Comparison of ENCODE assay signal across 16 cellular contexts in genomic region chr1:201903135-201903534, GRCh38. TPM values are rescaled to one million over a fixed set of nuclear protein-coding genes. Genes with fewer than 3 reads are reported as not detected.
DNase-seq lines count a peak whose midpoint lies in the region; ATAC-seq, FAIRE-seq and TF ChIP-seq lines count a peak whose summit lies in the region.
"Had no signal": no experiment of that assay in that cellular context is flagged by ENCODE, and none has a peak within 500 bp of the region (broad histone marks: within the 10 kb centered on the region; RNA-seq: fewer than 3 reads in every experiment).

No MANE protein-coding gene starts in this region.

- H4K20me1 ChIP-seq in mammary epithelial cell (ENCODE audit: insufficient read depth, low read length), result no peaks in the 10 kb centered on the region

- H3K9ac ChIP-seq in mammary epithelial cell (ENCODE audit: insufficient read depth, low read length), result no peak overlapping the region

- no peaks in the 10 kb centered on the region for H3K36me3 ChIP-seq in breast epithelium
- no peaks in the 10 kb centered on the region for H3K36me3 ChIP-seq in mammary epithelial cell (ENCODE audit: insufficient read depth, low read length)
- peaks cover 0 to 10% of the 10 kb centered on the region in 2 donors for H3K36me3 ChIP-seq in aorta (ENCODE audit: control insufficient read depth in 1 of 2, insufficient read depth in 2 of 2, low read length in 1 of 2)

- FAIRE-seq in GM12892 (lab: Jason Lieb, UNC), result no peak
- FAIRE-seq: TTC549 had no signal

- no peak overlapping the region for H3K4me3 Mint-ChIP-seq in osteocyte (ENCODE audit: unreplicated experiment)
- H3K4me3 Mint-ChIP-seq: stimulated activated naive CD8-positive, alpha-beta T cell treated with anti-CD3 and anti-CD28 coated beads, Interleukin-15, Interleukin-2, amounts not matched to agents 100 ng/mL and 50 ng/mL, for 24 hours had no signal

- peak overlapping the region; percentile 98 for H3K27ac Mint-ChIP-seq in osteocyte (ENCODE audit: unreplicated experiment)
- H3K27ac Mint-ChIP-seq: IgD-negative memory B cell; stimulated activated naive CD8-positive, alpha-beta T cell treated with anti-CD3 and anti-CD28 coated beads, Interleukin-15, Interleukin-2, amounts not matched to agents 100 ng/mL and 50 ng/mL, for 24 hours had no signal

- CTCF ChIA-PET in mammary epithelial cell (lab: Charles Lee; ENCODE audit: low non-redundant PET), result no interaction called here

- H2AFZ ChIP-seq in mammary epithelial cell (ENCODE audit: low read depth, low read length), result no peak overlapping the region

- WGBS in mammary epithelial cell (ENCODE audit: low coverage, missing lambda C conversion rate), result 25% methylated on average over 5 of the region's 5 CpGs
- 0 to 7% methylated on average over 5 of the region's 5 CpGs for WGBS in aorta, 2 donors

- DNase-seq in breast epithelium (ENCODE audit: low spot score in 2 of 2), result peak in 1 of 2 donors; percentile 80
- DNase-seq in mammary epithelial cell, result no peak
- peak; percentile 72 to 84 for DNase-seq in foreskin fibroblast
- DNase-seq in osteocyte (ENCODE audit: extremely low spot score, unreplicated experiment), result no peak
- peak; percentile 86 to 91 for DNase-seq in aorta
- DNase-seq in NCI-H82 treated with DMSO at 0.1 percent for 48 hours (lab: John Stamatoyannopoulos, UW; ENCODE audit: unreplicated experiment), result no peak
- DNase-seq in HuH-7 (ENCODE audit: low spot score), result no peak
- DNase-seq in GM12892 (ENCODE audit: insufficient read length), result no peak
- DNase-seq: cerebellar nuclear complex, hypothalamus, NCI-H2081 treated with DMSO at 0.1 percent for 48 hours, OCI-M1 had no signal

- peaks cover 60% of the 10 kb centered on the region for H3K4me1 Mint-ChIP-seq in osteocyte (ENCODE audit: unreplicated experiment)
- H3K4me1 Mint-ChIP-seq: IgD-negative memory B cell had no signal

- H3K27ac ChIP-seq in breast epithelium (peak overlapping the region; percentile 89 to 97), mammary epithelial cell (ENCODE audit: insufficient read depth, low read depth, low read length) (no peak overlapping the region), aorta (ENCODE audit: low read depth in 1 of 2, low read length in 2 of 2) (peak overlapping the region; percentile 94 to 99)
- H3K27ac ChIP-seq: 22Rv1 had no signal

- peak; percentile 85 for ATAC-seq in aorta (ENCODE audit: low FRiP score)

- H3K4me2 ChIP-seq in mammary epithelial cell (ENCODE audit: insufficient read depth, low read depth, low read length), result no peak overlapping the region

- H3K4me1 ChIP-seq in breast epithelium, result peaks cover 0 to 22% of the 10 kb centered on the region in 2 donors
- H3K4me1 ChIP-seq in mammary epithelial cell (ENCODE audit: insufficient read depth, low read length), result peaks cover 25% of the 10 kb centered on the region
- peaks cover 7% of the 10 kb centered on the region in 2 donors for H3K4me1 ChIP-seq in aorta (ENCODE audit: control insufficient read depth in 1 of 2, insufficient read depth in 2 of 2, low read length in 2 of 2)

- dilution Hi-C loops in mammary epithelial cell (cut with HindIII; ENCODE audit: low sequenced_read_pairs), result no loop called here

- no peak for TF ChIP-seq CTCF in breast epithelium (IDR thresholded peaks at IDR 0.05)
- TF ChIP-seq CTCF in mammary epithelial cell (conservative IDR thresholded peaks at IDR 0.05 in 1 of 2, IDR thresholded peaks at IDR 0.05 in 1 of 2; ENCODE audit: extremely low read depth in 1 of 2, insufficient read depth in 1 of 2, low read depth in 1 of 2, low read length in 2 of 2), result no peak
- no peak for TF ChIP-seq CTCF in foreskin fibroblast (IDR thresholded peaks at IDR 0.05; ENCODE audit: low read depth, low read length)
- no peak for TF ChIP-seq CTCF in osteocyte (IDR thresholded peaks at IDR 0.05)

- H3K27me3 ChIP-seq in breast epithelium, result no peaks in the 10 kb centered on the region
- no peaks in the 10 kb centered on the region for H3K27me3 ChIP-seq in mammary epithelial cell (ENCODE audit: insufficient read depth, low read length)
- no peaks in the 10 kb centered on the region for H3K27me3 ChIP-seq in aorta (ENCODE audit: control insufficient read depth in 1 of 2, insufficient read depth in 2 of 2, low read length in 1 of 2)

- no peaks in the 10 kb centered on the region for H3K79me2 ChIP-seq in mammary epithelial cell (ENCODE audit: insufficient read depth, low read length)

- H3K9me3 ChIP-seq in breast epithelium, result no peaks in the 10 kb centered on the region
- no peaks in the 10 kb centered on the region for H3K9me3 ChIP-seq in mammary epithelial cell (replicated peaks; ENCODE audit: insufficient read depth, low read length)
- H3K9me3 ChIP-seq in aorta (ENCODE audit: control insufficient read depth, low read length), result no peaks in the 10 kb centered on the region

- BruUV-seq in mammary epithelial cell (replicated peaks; lab: Mats Ljungman, UMichigan), result no TSS peak

- no peaks in the 10 kb centered on the region for H3K9me3 Mint-ChIP-seq in osteocyte (ENCODE audit: unreplicated experiment)
- H3K9me3 Mint-ChIP-seq: stimulated activated naive CD8-positive, alpha-beta T cell treated with anti-CD3 and anti-CD28 coated beads, Interleukin-15, Interleukin-2, amounts not matched to agents 100 ng/mL and 50 ng/mL, for 24 hours had no signal

- H3K36me3 Mint-ChIP-seq in osteocyte (ENCODE audit: unreplicated experiment), result peaks cover 9% of the 10 kb centered on the region
- H3K36me3 Mint-ChIP-seq: IgD-negative memory B cell had no signal

- no peak overlapping the region for H3K4me3 ChIP-seq in breast epithelium
- H3K4me3 ChIP-seq in mammary epithelial cell (replicated peaks in 1 of 3; ENCODE audit: insufficient read depth in 1 of 3, low read depth in 2 of 3, low read length in 3 of 3), result no peak overlapping the region
- no peak overlapping the region for H3K4me3 ChIP-seq in foreskin fibroblast (ENCODE audit: low read depth in 1 of 2, low read length in 2 of 2)
- H3K4me3 ChIP-seq in aorta (ENCODE audit: low read length in 2 of 2), result no peak overlapping the region

- in situ Hi-C loops in mammary epithelial cell (cut with MboI; ENCODE audit: low sequenced_read_pairs in 2 of 2), result no loop called here

- H3K27me3 Mint-ChIP-seq in osteocyte (ENCODE audit: unreplicated experiment), result no peaks in the 10 kb centered on the region
- H3K27me3 Mint-ChIP-seq: stimulated activated naive CD8-positive, alpha-beta T cell treated with anti-CD3 and anti-CD28 coated beads, Interleukin-15, Interleukin-2, amounts not matched to agents 100 ng/mL and 50 ng/mL, for 24 hours had no signal

- intact Hi-C loops in breast epithelium (cut with DNase I; ENCODE audit: low total_unique reads) (no loop called here), mammary epithelial cell (cut with micrococcal nuclease) (no loop called here), aorta (cut with DNase I) (no loop called here)

- TF ChIP-seq POLR2A in breast epithelium (IDR thresholded peaks at IDR 0.05) (no peak), GM12892 (IDR thresholded peaks at IDR 0.05; ENCODE audit: low read depth, low read length) (no peak)

RNA-seq across cellular contexts. Expression of gene SHISA4, which starts 14.4 kb away (rescaled TPM):
- 10 to 100 TPM; 15.7 to 21.9 (median 20.3) TPM for total RNA-seq in breast epithelium
- 10 to 100 TPM; 11.7 to 18.3 TPM for total RNA-seq in mammary epithelial cell
- 14.3 TPM for polyA plus RNA-seq in mammary epithelial cell
- 5.9 TPM for polyA minus RNA-seq in mammary epithelial cell
- 31.4 and 32.1 TPM in 2 replicates for total RNA-seq in osteocyte
- 10 to 100 TPM; 30.6 to 39.9 TPM for total RNA-seq in aorta
- polyA plus RNA-seq in aorta, result 10 to 100 TPM; 76.1 to 93.1 TPM
- not detected for polyA plus RNA-seq in GM12892 (2012; ENCODE audit: missing spikeins)

RNA-seq across cellular contexts. Expression of gene LMOD1, which starts 43.2 kb away (rescaled TPM):
- total RNA-seq in breast epithelium (10 to 100 TPM; 60.0 to 92.2 (median 87.2) TPM), mammary epithelial cell (10 to 100 TPM in 1 of 2 donors, not detected in 1; 29.5 TPM), osteocyte (15.1 and 15.9 TPM in 2 replicates), aorta (100 to 1,000 TPM; 347 to 469 TPM)
- polyA plus RNA-seq in mammary epithelial cell (not detected), aorta (100 to 1,000 TPM; 368 to 601 TPM)
- not detected for polyA minus RNA-seq in mammary epithelial cell
- polyA plus RNA-seq in GM12892 (2012; ENCODE audit: missing spikeins), result not detected
- polyA plus RNA-seq: IgD-negative memory B cell had no signal

RNA-seq across cellular contexts. Expression of gene TIMM17A, which starts 52.2 kb away (rescaled TPM):
- total RNA-seq in breast epithelium (10 to 100 TPM; 24.5 to 30.1 (median 26.2) TPM), mammary epithelial cell (10 to 100 TPM; 44.5 to 69.9 TPM), osteocyte (48.0 and 50.8 TPM in 2 replicates), aorta (10 to 100 TPM; 29.2 to 48.8 TPM)
- polyA plus RNA-seq in mammary epithelial cell (64.3 TPM), aorta (10 to 100 TPM; 34.4 to 77.4 TPM)
- polyA minus RNA-seq in mammary epithelial cell, result 46.9 TPM
- 77.1 TPM for polyA plus RNA-seq in GM12892 (2012; ENCODE audit: missing spikeins)

Comparison
In these comparisons a context has a peak if more than half of its experiments do, and no peak if none do; other contexts are left out.
1. DNase-seq: peak in foreskin fibroblast (2 of 2) and aorta (2 of 2); none in mammary epithelial cell (single experiment), osteocyte (single experiment), NCI-H82 treated with DMSO at 0.1 percent for 48 hours (single experiment), HuH-7 (single experiment) and GM12892 (single experiment).